In the genomic region with DNA sequence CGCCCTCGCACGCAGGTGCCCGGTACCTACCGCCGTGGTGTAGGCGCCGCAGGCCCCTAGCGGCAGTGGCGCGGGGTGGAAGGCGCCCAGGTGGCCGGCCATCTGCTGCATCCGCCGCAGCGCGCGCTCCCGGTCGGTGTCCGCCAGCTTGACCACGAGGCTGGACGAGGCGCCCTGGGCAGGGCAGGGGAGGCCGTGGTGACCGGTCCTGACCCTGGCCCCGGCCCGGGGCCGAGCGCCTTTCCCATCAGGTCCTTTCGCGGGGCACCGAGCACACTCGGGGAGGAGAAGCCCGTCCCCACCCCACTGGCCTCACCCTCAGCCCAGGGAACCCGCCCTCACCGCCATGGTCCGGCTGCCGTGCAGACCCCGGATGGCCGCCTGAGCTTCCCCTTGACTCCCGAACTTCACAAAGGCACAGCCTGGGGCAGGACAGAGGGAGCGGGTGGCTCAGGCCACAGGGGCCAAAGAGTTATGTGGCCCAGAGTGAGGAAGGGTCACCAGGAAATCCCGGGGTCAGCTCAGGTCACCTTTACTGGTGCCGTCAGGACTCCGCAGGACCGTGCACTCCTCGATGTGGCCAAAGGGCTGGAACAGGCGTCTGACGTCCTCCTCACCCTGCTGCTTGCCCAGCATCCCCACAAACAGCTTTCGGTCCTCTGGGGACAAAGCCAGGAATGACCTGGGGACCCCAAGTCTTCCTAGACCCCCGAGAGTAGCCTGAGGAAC, we compare ENCODE assay signal across 26 cellular contexts.
"Had no signal": no experiment of that assay in that cellular context is flagged by ENCODE, and none has a peak within 500 bp of the region (broad histone marks: within the 10 kb centered on the region; RNA-seq: fewer than 3 reads in every experiment).

No MANE protein-coding gene starts in this region.

- H3K9me3 Mint-ChIP-seq: activated B cell treated with CpG ODN at 0.5 μM for 24 hours; activated CD4-positive, alpha-beta T cell treated with anti-CD3 and anti-CD28 coated beads, Interleukin-2, amount 10 ng/mL, durations not matched to agents 24 days and 14 days; activated naive CD8-positive, alpha-beta T cell treated with anti-CD3 and anti-CD28 coated beads, Interleukin-2, amount 10 ng/mL, durations not matched to agents 7 days and 5 days; activated T-cell treated with anti-CD3 and anti-CD28 coated beads, Interleukin-2, amount 50 U/mL, for 4 hours had no signal

- H3K27ac ChIP-seq: adrenal gland, SJSA1 had no signal

- H3K4me1 Mint-ChIP-seq: activated B cell treated with CpG ODN at 0.5 μM for 24 hours had no signal

- H3K4me3 ChIP-seq: adrenal gland, MG63, SJSA1 had no signal

- DNase-seq: activated B cell treated with CpG ODN at 0.5 μM for 24 hours; activated CD4-positive, alpha-beta T cell treated with anti-CD3 and anti-CD28 coated beads for 1 hour; activated CD4-positive, alpha-beta T cell treated with anti-CD3 and anti-CD28 coated beads, Interleukin-2, amount 10 ng/mL, durations not matched to agents 24 days and 14 days; activated CD4-positive, alpha-beta T cell treated with anti-CD3 and anti-CD28 coated beads, Interleukin-2, amount 50 U/mL, for 48 hours; activated gamma-delta T cell treated with Interleukin-2 at 50 U/mL for 16 hours; activated naive CD4-positive, alpha-beta T cell treated with anti-CD3 and anti-CD28 coated beads, Interleukin-2, amount 50 U/mL, for 16 hours; activated naive CD8-positive, alpha-beta T cell treated with anti-CD3 and anti-CD28 coated beads, Interleukin-2, amount 10 ng/mL, durations not matched to agents 7 days and 5 days; activated T-cell treated with anti-CD3 and anti-CD28 coated beads, Interleukin-2, amount 50 U/mL, for 4 hours; adrenal gland; anterior cingulate cortex; cerebellar nuclear complex; MG63; NCI-H1105; NCI-H1436; NCI-H187; NCI-H2081; NCI-H510A treated with DMSO at 0.1 percent for 48 hours; NCI-H69; NK-92 treated with Interleukin-12 subunit alpha and Interleukin-12 subunit beta, amount 100 ng/mL, for 24 hours; OCI-M1; RPMI8226; SHP77; T-helper 17 cell; T-helper 9 cell had no signal

- H3K9me3 ChIP-seq: adrenal gland, MG63, SJSA1 had no signal

- H3K4me1 ChIP-seq: adrenal gland, SJSA1 had no signal

- H3K27ac Mint-ChIP-seq: activated B cell treated with CpG ODN at 0.5 μM for 24 hours; activated CD4-positive, alpha-beta T cell treated with anti-CD3 and anti-CD28 coated beads, Interleukin-2, amount 10 ng/mL, durations not matched to agents 24 days and 14 days; activated naive CD8-positive, alpha-beta T cell treated with anti-CD3 and anti-CD28 coated beads, Interleukin-2, amount 10 ng/mL, durations not matched to agents 7 days and 5 days; T-helper 17 cell had no signal

- H3K27me3 Mint-ChIP-seq: activated B cell treated with CpG ODN at 0.5 μM for 24 hours; activated CD4-positive, alpha-beta T cell treated with anti-CD3 and anti-CD28 coated beads, Interleukin-2, amount 10 ng/mL, durations not matched to agents 24 days and 14 days; activated naive CD8-positive, alpha-beta T cell treated with anti-CD3 and anti-CD28 coated beads, Interleukin-2, amount 10 ng/mL, durations not matched to agents 7 days and 5 days; T-helper 17 cell had no signal

- H3K36me3 ChIP-seq: adrenal gland, MG63, SJSA1 had no signal

- ATAC-seq: activated T-cell treated with anti-CD3 and anti-CD28 coated beads, Interleukin-2, amount 50 U/mL, for 4 hours; Panc1; T-helper 17 cell had no signal

- H3K4me3 Mint-ChIP-seq: activated B cell treated with CpG ODN at 0.5 μM for 24 hours; activated CD4-positive, alpha-beta T cell treated with anti-CD3 and anti-CD28 coated beads, Interleukin-2, amount 10 ng/mL, durations not matched to agents 24 days and 14 days; activated naive CD8-positive, alpha-beta T cell treated with anti-CD3 and anti-CD28 coated beads, Interleukin-2, amount 10 ng/mL, durations not matched to agents 7 days and 5 days; activated T-cell treated with anti-CD3 and anti-CD28 coated beads, Interleukin-2, amount 50 U/mL, for 4 hours; T-helper 17 cell had no signal

- H3K27me3 ChIP-seq: adrenal gland, MG63, SJSA1 had no signal
